1 cellular context compared by ENCODE assay signal in the genomic region with DNA sequence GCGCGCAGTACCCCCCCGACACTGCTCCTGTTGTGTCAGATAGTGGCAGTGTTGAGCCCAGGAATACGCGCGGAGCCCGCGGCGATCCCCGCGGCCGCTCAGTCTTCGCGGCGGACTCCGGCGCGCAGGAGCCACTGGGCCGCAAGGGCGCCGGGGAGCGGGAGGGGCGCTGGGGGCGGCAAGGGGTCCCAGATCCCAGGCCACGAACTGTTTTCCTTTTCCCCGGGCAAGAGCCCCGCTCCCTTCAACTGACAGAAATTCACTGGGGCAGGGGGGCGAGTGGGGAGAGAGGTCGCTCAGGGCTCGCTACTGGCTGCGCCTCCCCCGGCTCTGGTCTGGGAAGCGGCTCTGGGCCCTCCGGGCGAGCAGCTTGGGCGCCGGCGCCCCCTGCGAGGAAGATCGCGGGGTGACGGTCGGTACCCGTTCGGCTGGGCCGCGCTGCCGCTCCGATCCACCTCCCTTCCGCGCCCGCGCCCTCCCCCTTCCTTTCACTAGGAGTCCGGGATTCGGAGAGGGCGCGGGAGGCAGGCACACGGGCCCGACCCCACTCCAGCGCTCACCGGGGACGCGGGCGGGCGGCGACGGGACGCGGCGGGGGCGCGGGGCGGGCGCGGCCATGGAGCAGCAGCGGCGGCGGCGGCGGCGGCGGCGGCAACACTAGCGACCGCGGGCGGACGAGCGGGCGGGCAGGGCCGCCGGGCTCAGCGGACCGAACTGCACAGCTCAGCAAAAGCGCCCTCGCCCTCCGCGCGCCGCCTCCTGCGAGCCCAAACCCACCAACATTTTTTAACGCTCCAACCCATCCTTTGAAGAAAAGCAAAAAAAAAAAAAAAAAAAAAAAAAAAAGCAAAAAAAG.
A peak's percentile ranks its signal among the peaks of the same experiment; 100 is the strongest.
TF ChIP-seq lines count a peak whose summit lies in the region.

No MANE protein-coding gene starts in this region.

TF ChIP-seq in GM12878, 131 proteins besides CTCF, POLR2A, EP300 and RAD21 (continued from another document and continues in another):
- TF ChIP-seq, protein P1, sequence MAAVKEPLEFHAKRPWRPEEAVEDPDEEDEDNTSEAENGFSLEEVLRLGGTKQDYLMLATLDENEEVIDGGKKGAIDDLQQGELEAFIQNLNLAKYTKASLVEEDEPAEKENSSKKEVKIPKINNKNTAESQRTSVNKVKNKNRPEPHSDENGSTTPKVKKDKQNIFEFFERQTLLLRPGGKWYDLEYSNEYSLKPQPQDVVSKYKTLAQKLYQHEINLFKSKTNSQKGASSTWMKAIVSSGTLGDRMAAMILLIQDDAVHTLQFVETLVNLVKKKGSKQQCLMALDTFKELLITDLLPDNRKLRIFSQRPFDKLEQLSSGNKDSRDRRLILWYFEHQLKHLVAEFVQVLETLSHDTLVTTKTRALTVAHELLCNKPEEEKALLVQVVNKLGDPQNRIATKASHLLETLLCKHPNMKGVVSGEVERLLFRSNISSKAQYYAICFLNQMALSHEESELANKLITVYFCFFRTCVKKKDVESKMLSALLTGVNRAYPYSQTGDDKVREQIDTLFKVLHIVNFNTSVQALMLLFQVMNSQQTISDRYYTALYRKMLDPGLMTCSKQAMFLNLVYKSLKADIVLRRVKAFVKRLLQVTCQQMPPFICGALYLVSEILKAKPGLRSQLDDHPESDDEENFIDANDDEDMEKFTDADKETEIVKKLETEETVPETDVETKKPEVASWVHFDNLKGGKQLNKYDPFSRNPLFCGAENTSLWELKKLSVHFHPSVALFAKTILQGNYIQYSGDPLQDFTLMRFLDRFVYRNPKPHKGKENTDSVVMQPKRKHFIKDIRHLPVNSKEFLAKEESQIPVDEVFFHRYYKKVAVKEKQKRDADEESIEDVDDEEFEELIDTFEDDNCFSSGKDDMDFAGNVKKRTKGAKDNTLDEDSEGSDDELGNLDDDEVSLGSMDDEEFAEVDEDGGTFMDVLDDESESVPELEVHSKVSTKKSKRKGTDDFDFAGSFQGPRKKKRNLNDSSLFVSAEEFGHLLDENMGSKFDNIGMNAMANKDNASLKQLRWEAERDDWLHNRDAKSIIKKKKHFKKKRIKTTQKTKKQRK (IDR thresholded peaks at IDR 0.05; ENCODE audit: low read depth, low read length), result no peak
- TF ChIP-seq, protein P2, sequence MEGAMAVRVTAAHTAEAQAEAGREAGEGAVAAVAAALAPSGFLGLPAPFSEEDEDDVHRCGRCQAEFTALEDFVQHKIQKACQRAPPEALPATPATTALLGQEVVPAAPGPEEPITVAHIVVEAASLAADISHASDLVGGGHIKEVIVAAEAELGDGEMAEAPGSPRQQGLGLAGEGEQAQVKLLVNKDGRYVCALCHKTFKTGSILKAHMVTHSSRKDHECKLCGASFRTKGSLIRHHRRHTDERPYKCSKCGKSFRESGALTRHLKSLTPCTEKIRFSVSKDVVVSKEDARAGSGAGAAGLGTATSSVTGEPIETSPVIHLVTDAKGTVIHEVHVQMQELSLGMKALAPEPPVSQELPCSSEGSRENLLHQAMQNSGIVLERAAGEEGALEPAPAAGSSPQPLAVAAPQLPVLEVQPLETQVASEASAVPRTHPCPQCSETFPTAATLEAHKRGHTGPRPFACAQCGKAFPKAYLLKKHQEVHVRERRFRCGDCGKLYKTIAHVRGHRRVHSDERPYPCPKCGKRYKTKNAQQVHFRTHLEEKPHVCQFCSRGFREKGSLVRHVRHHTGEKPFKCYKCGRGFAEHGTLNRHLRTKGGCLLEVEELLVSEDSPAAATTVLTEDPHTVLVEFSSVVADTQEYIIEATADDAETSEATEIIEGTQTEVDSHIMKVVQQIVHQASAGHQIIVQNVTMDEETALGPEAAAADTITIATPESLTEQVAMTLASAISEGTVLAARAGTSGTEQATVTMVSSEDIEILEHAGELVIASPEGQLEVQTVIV (IDR thresholded peaks at IDR 0.05; ENCODE audit: borderline replicate concordance, partially characterized antibody), result no peak
- TF ChIP-seq STAT1 (conservative IDR thresholded peaks at IDR 0.05) (no peak), BMI1 (IDR thresholded peaks at IDR 0.05; ENCODE audit: borderline replicate concordance) (no peak), YY1 (IDR thresholded peaks at IDR 0.05; ENCODE audit: low read depth, low read length) (peak; percentile 59; the same call in 1 of the 2 replicates), TARDBP (IDR thresholded peaks at IDR 0.05; ENCODE audit: borderline replicate concordance) (peak; percentile 73; the same call in 1 of the 2 replicates), HDGF (IDR thresholded peaks at IDR 0.05) (no peak), YBX1 (IDR thresholded peaks at IDR 0.05) (no peak), ESRRA (IDR thresholded peaks at IDR 0.05; ENCODE audit: low read length) (peak; percentile 40; the same call in 1 of the 2 replicates), BACH1 (IDR thresholded peaks at IDR 0.05; ENCODE audit: borderline replicate concordance) (peak; percentile 66; the same call in 1 of the 2 replicates), WRNIP1 (IDR thresholded peaks at IDR 0.05; ENCODE audit: borderline replicate concordance, low read depth, low read length) (no peak), MYC (IDR thresholded peaks at IDR 0.05; ENCODE audit: insufficient read depth, insufficient read length, insufficient replicate concordance, low read length, severe bottlenecking) (no peak), SMAD1 (IDR thresholded peaks at IDR 0.05; ENCODE audit: low read depth, partially characterized antibody) (no peak), ZBED1 (IDR thresholded peaks at IDR 0.05; ENCODE audit: borderline replicate concordance) (no peak), SRF (IDR thresholded peaks at IDR 0.05; ENCODE audit: low read depth in 2 of 2, low read length in 2 of 2) (no peak), NBN (IDR thresholded peaks at IDR 0.05) (no peak), KAT2A (conservative IDR thresholded peaks at IDR 0.05; ENCODE audit: control insufficient read depth, low read depth, low read length) (no peak), SREBF2 (IDR thresholded peaks at IDR 0.05; ENCODE audit: low read length) (no peak), RBBP5 (conservative IDR thresholded peaks at IDR 0.05) (no peak), CBX5 (IDR thresholded peaks at IDR 0.05; ENCODE audit: low read depth) (peak; percentile 91), RAD51 (IDR thresholded peaks at IDR 0.05) (no peak), ATF7 (IDR thresholded peaks at IDR 0.05; ENCODE audit: low read depth) (no peak), SMAD5 (IDR thresholded peaks at IDR 0.05; ENCODE audit: low read depth) (0 out of 2 replicates have a peak, but pooled peaks have one; percentile 26), FOS (IDR thresholded peaks at IDR 0.05; ENCODE audit: borderline replicate concordance, extremely low read depth, insufficient read length) (no peak), EZH2 (IDR thresholded peaks at IDR 0.05; ENCODE audit: borderline replicate concordance, control insufficient read depth, low read depth, low read length) (no peak), TCF12 (IDR thresholded peaks at IDR 0.05; ENCODE audit: low read depth, low read length) (no peak)
- TF ChIP-seq, protein P3, sequence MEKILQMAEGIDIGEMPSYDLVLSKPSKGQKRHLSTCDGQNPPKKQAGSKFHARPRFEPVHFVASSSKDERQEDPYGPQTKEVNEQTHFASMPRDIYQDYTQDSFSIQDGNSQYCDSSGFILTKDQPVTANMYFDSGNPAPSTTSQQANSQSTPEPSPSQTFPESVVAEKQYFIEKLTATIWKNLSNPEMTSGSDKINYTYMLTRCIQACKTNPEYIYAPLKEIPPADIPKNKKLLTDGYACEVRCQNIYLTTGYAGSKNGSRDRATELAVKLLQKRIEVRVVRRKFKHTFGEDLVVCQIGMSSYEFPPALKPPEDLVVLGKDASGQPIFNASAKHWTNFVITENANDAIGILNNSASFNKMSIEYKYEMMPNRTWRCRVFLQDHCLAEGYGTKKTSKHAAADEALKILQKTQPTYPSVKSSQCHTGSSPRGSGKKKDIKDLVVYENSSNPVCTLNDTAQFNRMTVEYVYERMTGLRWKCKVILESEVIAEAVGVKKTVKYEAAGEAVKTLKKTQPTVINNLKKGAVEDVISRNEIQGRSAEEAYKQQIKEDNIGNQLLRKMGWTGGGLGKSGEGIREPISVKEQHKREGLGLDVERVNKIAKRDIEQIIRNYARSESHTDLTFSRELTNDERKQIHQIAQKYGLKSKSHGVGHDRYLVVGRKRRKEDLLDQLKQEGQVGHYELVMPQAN (conservative IDR thresholded peaks at IDR 0.05), result peak; percentile 45; the same call in 1 of the 2 replicates
- TF ChIP-seq, protein P4, sequence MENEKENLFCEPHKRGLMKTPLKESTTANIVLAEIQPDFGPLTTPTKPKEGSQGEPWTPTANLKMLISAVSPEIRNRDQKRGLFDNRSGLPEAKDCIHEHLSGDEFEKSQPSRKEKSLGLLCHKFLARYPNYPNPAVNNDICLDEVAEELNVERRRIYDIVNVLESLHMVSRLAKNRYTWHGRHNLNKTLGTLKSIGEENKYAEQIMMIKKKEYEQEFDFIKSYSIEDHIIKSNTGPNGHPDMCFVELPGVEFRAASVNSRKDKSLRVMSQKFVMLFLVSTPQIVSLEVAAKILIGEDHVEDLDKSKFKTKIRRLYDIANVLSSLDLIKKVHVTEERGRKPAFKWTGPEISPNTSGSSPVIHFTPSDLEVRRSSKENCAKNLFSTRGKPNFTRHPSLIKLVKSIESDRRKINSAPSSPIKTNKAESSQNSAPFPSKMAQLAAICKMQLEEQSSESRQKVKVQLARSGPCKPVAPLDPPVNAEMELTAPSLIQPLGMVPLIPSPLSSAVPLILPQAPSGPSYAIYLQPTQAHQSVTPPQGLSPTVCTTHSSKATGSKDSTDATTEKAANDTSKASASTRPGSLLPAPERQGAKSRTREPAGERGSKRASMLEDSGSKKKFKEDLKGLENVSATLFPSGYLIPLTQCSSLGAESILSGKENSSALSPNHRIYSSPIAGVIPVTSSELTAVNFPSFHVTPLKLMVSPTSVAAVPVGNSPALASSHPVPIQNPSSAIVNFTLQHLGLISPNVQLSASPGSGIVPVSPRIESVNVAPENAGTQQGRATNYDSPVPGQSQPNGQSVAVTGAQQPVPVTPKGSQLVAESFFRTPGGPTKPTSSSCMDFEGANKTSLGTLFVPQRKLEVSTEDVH (IDR thresholded peaks at IDR 0.05; ENCODE audit: low read depth, partially characterized antibody), result no peak
- TF ChIP-seq, protein P5, sequence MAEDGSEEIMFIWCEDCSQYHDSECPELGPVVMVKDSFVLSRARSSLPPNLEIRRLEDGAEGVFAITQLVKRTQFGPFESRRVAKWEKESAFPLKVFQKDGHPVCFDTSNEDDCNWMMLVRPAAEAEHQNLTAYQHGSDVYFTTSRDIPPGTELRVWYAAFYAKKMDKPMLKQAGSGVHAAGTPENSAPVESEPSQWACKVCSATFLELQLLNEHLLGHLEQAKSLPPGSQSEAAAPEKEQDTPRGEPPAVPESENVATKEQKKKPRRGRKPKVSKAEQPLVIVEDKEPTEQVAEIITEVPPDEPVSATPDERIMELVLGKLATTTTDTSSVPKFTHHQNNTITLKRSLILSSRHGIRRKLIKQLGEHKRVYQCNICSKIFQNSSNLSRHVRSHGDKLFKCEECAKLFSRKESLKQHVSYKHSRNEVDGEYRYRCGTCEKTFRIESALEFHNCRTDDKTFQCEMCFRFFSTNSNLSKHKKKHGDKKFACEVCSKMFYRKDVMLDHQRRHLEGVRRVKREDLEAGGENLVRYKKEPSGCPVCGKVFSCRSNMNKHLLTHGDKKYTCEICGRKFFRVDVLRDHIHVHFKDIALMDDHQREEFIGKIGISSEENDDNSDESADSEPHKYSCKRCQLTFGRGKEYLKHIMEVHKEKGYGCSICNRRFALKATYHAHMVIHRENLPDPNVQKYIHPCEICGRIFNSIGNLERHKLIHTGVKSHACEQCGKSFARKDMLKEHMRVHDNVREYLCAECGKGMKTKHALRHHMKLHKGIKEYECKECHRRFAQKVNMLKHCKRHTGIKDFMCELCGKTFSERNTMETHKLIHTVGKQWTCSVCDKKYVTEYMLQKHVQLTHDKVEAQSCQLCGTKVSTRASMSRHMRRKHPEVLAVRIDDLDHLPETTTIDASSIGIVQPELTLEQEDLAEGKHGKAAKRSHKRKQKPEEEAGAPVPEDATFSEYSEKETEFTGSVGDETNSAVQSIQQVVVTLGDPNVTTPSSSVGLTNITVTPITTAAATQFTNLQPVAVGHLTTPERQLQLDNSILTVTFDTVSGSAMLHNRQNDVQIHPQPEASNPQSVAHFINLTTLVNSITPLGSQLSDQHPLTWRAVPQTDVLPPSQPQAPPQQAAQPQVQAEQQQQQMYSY (CRISPR knock-in tag; IDR thresholded peaks at IDR 0.05), result no peak
- TF ChIP-seq, protein P6, sequence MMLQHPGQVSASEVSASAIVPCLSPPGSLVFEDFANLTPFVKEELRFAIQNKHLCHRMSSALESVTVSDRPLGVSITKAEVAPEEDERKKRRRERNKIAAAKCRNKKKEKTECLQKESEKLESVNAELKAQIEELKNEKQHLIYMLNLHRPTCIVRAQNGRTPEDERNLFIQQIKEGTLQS (IDR thresholded peaks at IDR 0.05; ENCODE audit: borderline replicate concordance, extremely low read depth, low read depth, low read length), result no peak
- TF ChIP-seq, protein P7, sequence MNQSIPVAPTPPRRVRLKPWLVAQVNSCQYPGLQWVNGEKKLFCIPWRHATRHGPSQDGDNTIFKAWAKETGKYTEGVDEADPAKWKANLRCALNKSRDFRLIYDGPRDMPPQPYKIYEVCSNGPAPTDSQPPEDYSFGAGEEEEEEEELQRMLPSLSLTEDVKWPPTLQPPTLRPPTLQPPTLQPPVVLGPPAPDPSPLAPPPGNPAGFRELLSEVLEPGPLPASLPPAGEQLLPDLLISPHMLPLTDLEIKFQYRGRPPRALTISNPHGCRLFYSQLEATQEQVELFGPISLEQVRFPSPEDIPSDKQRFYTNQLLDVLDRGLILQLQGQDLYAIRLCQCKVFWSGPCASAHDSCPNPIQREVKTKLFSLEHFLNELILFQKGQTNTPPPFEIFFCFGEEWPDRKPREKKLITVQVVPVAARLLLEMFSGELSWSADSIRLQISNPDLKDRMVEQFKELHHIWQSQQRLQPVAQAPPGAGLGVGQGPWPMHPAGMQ (IDR thresholded peaks at IDR 0.05; ENCODE audit: borderline replicate concordance), result no peak
- TF ChIP-seq, protein P8, sequence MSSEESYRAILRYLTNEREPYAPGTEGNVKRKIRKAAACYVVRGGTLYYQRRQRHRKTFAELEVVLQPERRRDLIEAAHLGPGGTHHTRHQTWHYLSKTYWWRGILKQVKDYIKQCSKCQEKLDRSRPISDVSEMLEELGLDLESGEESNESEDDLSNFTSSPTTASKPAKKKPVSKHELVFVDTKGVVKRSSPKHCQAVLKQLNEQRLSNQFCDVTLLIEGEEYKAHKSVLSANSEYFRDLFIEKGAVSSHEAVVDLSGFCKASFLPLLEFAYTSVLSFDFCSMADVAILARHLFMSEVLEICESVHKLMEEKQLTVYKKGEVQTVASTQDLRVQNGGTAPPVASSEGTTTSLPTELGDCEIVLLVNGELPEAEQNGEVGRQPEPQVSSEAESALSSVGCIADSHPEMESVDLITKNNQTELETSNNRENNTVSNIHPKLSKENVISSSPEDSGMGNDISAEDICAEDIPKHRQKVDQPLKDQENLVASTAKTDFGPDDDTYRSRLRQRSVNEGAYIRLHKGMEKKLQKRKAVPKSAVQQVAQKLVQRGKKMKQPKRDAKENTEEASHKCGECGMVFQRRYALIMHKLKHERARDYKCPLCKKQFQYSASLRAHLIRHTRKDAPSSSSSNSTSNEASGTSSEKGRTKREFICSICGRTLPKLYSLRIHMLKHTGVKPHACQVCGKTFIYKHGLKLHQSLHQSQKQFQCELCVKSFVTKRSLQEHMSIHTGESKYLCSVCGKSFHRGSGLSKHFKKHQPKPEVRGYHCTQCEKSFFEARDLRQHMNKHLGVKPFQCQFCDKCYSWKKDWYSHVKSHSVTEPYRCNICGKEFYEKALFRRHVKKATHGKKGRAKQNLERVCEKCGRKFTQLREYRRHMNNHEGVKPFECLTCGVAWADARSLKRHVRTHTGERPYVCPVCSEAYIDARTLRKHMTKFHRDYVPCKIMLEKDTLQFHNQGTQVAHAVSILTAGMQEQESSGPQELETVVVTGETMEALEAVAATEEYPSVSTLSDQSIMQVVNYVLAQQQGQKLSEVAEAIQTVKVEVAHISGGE (CRISPR knock-in tag; IDR thresholded peaks at IDR 0.05), result no peak
